In genomic region chr2:223930002-223930976, GRCh38 we compare ENCODE assay signal across 9 cellular contexts. TPM values are rescaled to one million over a fixed set of nuclear protein-coding genes. Genes with fewer than 3 reads are reported as not detected.
A peak's percentile ranks its signal among the peaks of the same experiment; 100 is the strongest.
DNase-seq lines count a peak whose midpoint lies in the region; ATAC-seq and TF ChIP-seq lines count a peak whose summit lies in the region.
"Had no signal": no experiment of that assay in that cellular context is flagged by ENCODE, and none has a peak within 500 bp of the region (broad histone marks: within the 10 kb centered on the region; RNA-seq: fewer than 3 reads in every experiment).

No MANE protein-coding gene starts in this region.

- POLR2A ChIA-PET in RWPE1 (lab: Yijun Ruan, JAX; ENCODE audit: low non-redundant PET): no interaction called here

- no peak overlapping the region for H3K4me2 ChIP-seq in neural progenitor cell
- H3K4me2 ChIP-seq in Karpas-422 (ENCODE audit: low read depth, low read length, poor library complexity, severe bottlenecking): no peak overlapping the region

- H3K27ac ChIP-seq in CD4-positive, CD25-positive, alpha-beta regulatory T cell (ENCODE audit: insufficient read depth, low read length, poor library complexity, severe bottlenecking): no peak overlapping the region
- peak overlapping the region; percentile 24; the same call in 1 of the 2 replicates for H3K27ac ChIP-seq in RWPE1
- no peak overlapping the region for H3K27ac ChIP-seq in neural progenitor cell
- no peak overlapping the region for H3K27ac ChIP-seq in Karpas-422 (ENCODE audit: low read length)
- H3K27ac ChIP-seq in WERI-Rb-1: no peak overlapping the region

- no peak for TF ChIP-seq CTCF in RWPE1 (conservative IDR thresholded peaks at IDR 0.05; ENCODE audit: low read depth)
- TF ChIP-seq CTCF in neural progenitor cell (IDR thresholded peaks at IDR 0.05): no peak
- no peak for TF ChIP-seq CTCF in WERI-Rb-1 (IDR thresholded peaks at IDR 0.05; ENCODE audit: low read depth, low read length)

- H3K4me1 Mint-ChIP-seq in CD4-positive, CD25-positive, alpha-beta regulatory T cell: peaks cover 20 to 57% (median 39%) of the 10 kb centered on the region in 4 donors
- H3K4me1 Mint-ChIP-seq in neural progenitor cell: peaks cover 10% of the 10 kb centered on the region

- no peaks in the 10 kb centered on the region for H3K27me3 ChIP-seq in CD4-positive, CD25-positive, alpha-beta regulatory T cell (ENCODE audit: control insufficient read depth, insufficient read depth, low read length)
- no peaks in the 10 kb centered on the region for H3K27me3 ChIP-seq in neural progenitor cell
- no peaks in the 10 kb centered on the region for H3K27me3 ChIP-seq in Karpas-422 (ENCODE audit: low read length)
- no peaks in the 10 kb centered on the region for H3K27me3 ChIP-seq in WERI-Rb-1 (ENCODE audit: insufficient read depth, low read depth, severe bottlenecking)

- no peaks in the 10 kb centered on the region for H3K36me3 ChIP-seq in CD4-positive, CD25-positive, alpha-beta regulatory T cell (ENCODE audit: control insufficient read depth, insufficient read depth, low read length)
- no peaks in the 10 kb centered on the region for H3K36me3 ChIP-seq in neural progenitor cell
- H3K36me3 ChIP-seq in Karpas-422 (ENCODE audit: insufficient read depth, low read length): no peaks in the 10 kb centered on the region
- H3K36me3 ChIP-seq in WERI-Rb-1: no peaks in the 10 kb centered on the region

- ATAC-seq in CD4-positive, CD25-positive, alpha-beta regulatory T cell (ENCODE audit: low read depth in 2 of 2): peak in 1 of 2 donors; percentile 30
- peak; percentile 32 for ATAC-seq in esophagus mucosa
- no peak for ATAC-seq in HG02885 (IDR thresholded peaks at IDR 0.05; ENCODE audit: poor library complexity, unreplicated experiment)

- no peak overlapping the region for H2AFZ ChIP-seq in neural progenitor cell (replicated peaks)
- H2AFZ ChIP-seq in Karpas-422 (ENCODE audit: low read length): no peak overlapping the region

- H3K9me3 ChIP-seq in CD4-positive, CD25-positive, alpha-beta regulatory T cell (ENCODE audit: control insufficient read depth in 2 of 2, low read length in 2 of 2): peaks cover 0 to 2% of the 10 kb centered on the region in 2 experiments
- H3K9me3 ChIP-seq in neural progenitor cell (ENCODE audit: low read depth): no peaks in the 10 kb centered on the region
- H3K9me3 ChIP-seq in Karpas-422 (ENCODE audit: low read length): no peaks in the 10 kb centered on the region
- H3K9me3 ChIP-seq in WERI-Rb-1 (ENCODE audit: severe bottlenecking): peaks cover 7% of the 10 kb centered on the region

- H3K27me3 Mint-ChIP-seq in CD4-positive, CD25-positive, alpha-beta regulatory T cell: no peaks in the 10 kb centered on the region
- no peaks in the 10 kb centered on the region for H3K27me3 Mint-ChIP-seq in neural progenitor cell (ENCODE audit: insufficient read depth, low read depth)

- peak overlapping the region; percentile 51 for H3K4me3 ChIP-seq in CD4-positive, CD25-positive, alpha-beta regulatory T cell (ENCODE audit: low read depth, low read length)
- H3K4me3 ChIP-seq in neural progenitor cell (no peak overlapping the region), Karpas-422 (ENCODE audit: low read length) (no peak overlapping the region), WERI-Rb-1 (ENCODE audit: low read depth, low read length) (no peak overlapping the region)

- H4K20me1 ChIP-seq in neural progenitor cell (ENCODE audit: low read depth): peaks cover 43% of the 10 kb centered on the region
- peaks cover 9% of the 10 kb centered on the region for H4K20me1 ChIP-seq in Karpas-422 (ENCODE audit: insufficient read depth, low read depth, low read length)

- no peaks in the 10 kb centered on the region for H3F3A ChIP-seq in neural progenitor cell (ENCODE audit: low read depth)

- H3K36me3 Mint-ChIP-seq in CD4-positive, CD25-positive, alpha-beta regulatory T cell: peaks cover 7% of the 10 kb centered on the region
- peaks cover 14% of the 10 kb centered on the region for H3K36me3 Mint-ChIP-seq in neural progenitor cell

- no peaks in the 10 kb centered on the region for H3K9me2 ChIP-seq in Karpas-422 (replicated peaks; ENCODE audit: insufficient read depth, low read length)

- CTCF ChIA-PET in RWPE1 (lab: Yijun Ruan, JAX): no interaction called here

- H3K27ac Mint-ChIP-seq in CD4-positive, CD25-positive, alpha-beta regulatory T cell: peak overlapping the region in 2 of 3 donors; percentile 20 to 89
- peak overlapping the region; percentile 46 for H3K27ac Mint-ChIP-seq in neural progenitor cell
- H3K27ac Mint-ChIP-seq: nephron had no signal

- DNase-seq in CD4-positive, CD25-positive, alpha-beta regulatory T cell: no peak
- no peak for DNase-seq in RWPE1 (ENCODE audit: low spot score)
- no peak for DNase-seq in neural progenitor cell (ENCODE audit: low spot score)
- no peak for DNase-seq in Karpas-422
- no peak for DNase-seq in HCEC 1CT
- no peak for DNase-seq in WERI-Rb-1

- peaks cover 0 to 7% (median 0%) of the 10 kb centered on the region in 7 donors for H3K9me3 Mint-ChIP-seq in CD4-positive, CD25-positive, alpha-beta regulatory T cell
- peaks cover 24% of the 10 kb centered on the region for H3K9me3 Mint-ChIP-seq in neural progenitor cell

- H3K79me2 ChIP-seq in neural progenitor cell (ENCODE audit: low read depth) (peaks cover 99% of the 10 kb centered on the region), Karpas-422 (ENCODE audit: low read length) (no peaks in the 10 kb centered on the region)

- H3K9ac ChIP-seq in neural progenitor cell (no peak overlapping the region), Karpas-422 (ENCODE audit: low read length) (no peak overlapping the region)

- H3K4me3 Mint-ChIP-seq in CD4-positive, CD25-positive, alpha-beta regulatory T cell: peak overlapping the region in 3 of 4 donors; percentile 11 to 36 (median 13)
- no peak overlapping the region for H3K4me3 Mint-ChIP-seq in neural progenitor cell
- H3K4me3 Mint-ChIP-seq: nephron had no signal

- peaks cover 15% of the 10 kb centered on the region for H3K4me1 ChIP-seq in CD4-positive, CD25-positive, alpha-beta regulatory T cell (ENCODE audit: control insufficient read depth, insufficient read depth, low read length, poor library complexity, severe bottlenecking)
- H3K4me1 ChIP-seq in neural progenitor cell (peaks cover 12% of the 10 kb centered on the region), Karpas-422 (ENCODE audit: low read length) (no peaks in the 10 kb centered on the region)

RNA-seq across cellular contexts. Expression of gene WDFY1, which starts 14.8 kb away (rescaled TPM):
- total RNA-seq in CD4-positive, CD25-positive, alpha-beta regulatory T cell: 67.1 TPM
- 10 to 100 TPM; 24.9 to 37.7 (median 26.0) TPM for polyA plus RNA-seq in CD4-positive, CD25-positive, alpha-beta regulatory T cell
- total RNA-seq in esophagus mucosa (24.9 TPM), neural progenitor cell (ENCODE audit: low replicate concordance) (119 and 177 TPM in 2 replicates)
- total RNA-seq in Karpas-422 (2014; rRNA removed; shearing (Covaris generic); ENCODE audit: low replicate concordance): 21.9 and 34.7 TPM in 2 replicates

RNA-seq across cellular contexts. Expression of gene MRPL44, which starts 27.0 kb away (rescaled TPM):
- total RNA-seq in CD4-positive, CD25-positive, alpha-beta regulatory T cell: 27.4 TPM
- polyA plus RNA-seq in CD4-positive, CD25-positive, alpha-beta regulatory T cell: 10 to 100 TPM; 36.6 to 46.5 (median 41.8) TPM
- 18.4 TPM for total RNA-seq in esophagus mucosa
- 56.6 and 70.8 TPM in 2 replicates for total RNA-seq in neural progenitor cell (ENCODE audit: low replicate concordance)
- total RNA-seq in Karpas-422 (2014; rRNA removed; shearing (Covaris generic); ENCODE audit: low replicate concordance): 26.8 and 34.9 TPM in 2 replicates
